2 cellular contexts compared by ENCODE assay signal in genomic region chr3:10334461-10334860, GRCh38.
TF ChIP-seq lines count a peak whose summit lies in the region.

No MANE protein-coding gene starts in this region.

TF ChIP-seq in HCT116, 20 proteins besides CTCF, POLR2A, EP300 and RAD21 (continued from another document):
- TF ChIP-seq ZNF274 (IDR thresholded peaks at IDR 0.05; ENCODE audit: low read depth, low read length) (no peak), ELF1 (IDR thresholded peaks at IDR 0.05; ENCODE audit: borderline replicate concordance, low read depth) (no peak), SP1 (IDR thresholded peaks at IDR 0.05; ENCODE audit: low read depth) (no peak), CEBPB (IDR thresholded peaks at IDR 0.05; ENCODE audit: low read depth) (no peak), MAX (IDR thresholded peaks at IDR 0.05) (no peak), YY1 (IDR thresholded peaks at IDR 0.05; ENCODE audit: extremely low read depth, insufficient replicate concordance, low read depth, low read length) (no peak), CBX3 (IDR thresholded peaks at IDR 0.05; ENCODE audit: low read depth) (no peak), POLR2AphosphoS5 (IDR thresholded peaks at IDR 0.05; ENCODE audit: low read depth, low read length) (no peak), FOSL1 (IDR thresholded peaks at IDR 0.05; ENCODE audit: low read depth) (no peak), JUND (IDR thresholded peaks at IDR 0.05) (no peak)
- TF ChIP-seq, protein P1, sequence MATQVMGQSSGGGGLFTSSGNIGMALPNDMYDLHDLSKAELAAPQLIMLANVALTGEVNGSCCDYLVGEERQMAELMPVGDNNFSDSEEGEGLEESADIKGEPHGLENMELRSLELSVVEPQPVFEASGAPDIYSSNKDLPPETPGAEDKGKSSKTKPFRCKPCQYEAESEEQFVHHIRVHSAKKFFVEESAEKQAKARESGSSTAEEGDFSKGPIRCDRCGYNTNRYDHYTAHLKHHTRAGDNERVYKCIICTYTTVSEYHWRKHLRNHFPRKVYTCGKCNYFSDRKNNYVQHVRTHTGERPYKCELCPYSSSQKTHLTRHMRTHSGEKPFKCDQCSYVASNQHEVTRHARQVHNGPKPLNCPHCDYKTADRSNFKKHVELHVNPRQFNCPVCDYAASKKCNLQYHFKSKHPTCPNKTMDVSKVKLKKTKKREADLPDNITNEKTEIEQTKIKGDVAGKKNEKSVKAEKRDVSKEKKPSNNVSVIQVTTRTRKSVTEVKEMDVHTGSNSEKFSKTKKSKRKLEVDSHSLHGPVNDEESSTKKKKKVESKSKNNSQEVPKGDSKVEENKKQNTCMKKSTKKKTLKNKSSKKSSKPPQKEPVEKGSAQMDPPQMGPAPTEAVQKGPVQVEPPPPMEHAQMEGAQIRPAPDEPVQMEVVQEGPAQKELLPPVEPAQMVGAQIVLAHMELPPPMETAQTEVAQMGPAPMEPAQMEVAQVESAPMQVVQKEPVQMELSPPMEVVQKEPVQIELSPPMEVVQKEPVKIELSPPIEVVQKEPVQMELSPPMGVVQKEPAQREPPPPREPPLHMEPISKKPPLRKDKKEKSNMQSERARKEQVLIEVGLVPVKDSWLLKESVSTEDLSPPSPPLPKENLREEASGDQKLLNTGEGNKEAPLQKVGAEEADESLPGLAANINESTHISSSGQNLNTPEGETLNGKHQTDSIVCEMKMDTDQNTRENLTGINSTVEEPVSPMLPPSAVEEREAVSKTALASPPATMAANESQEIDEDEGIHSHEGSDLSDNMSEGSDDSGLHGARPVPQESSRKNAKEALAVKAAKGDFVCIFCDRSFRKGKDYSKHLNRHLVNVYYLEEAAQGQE (IDR thresholded peaks at IDR 0.05; ENCODE audit: low read depth) = no peak
- TF ChIP-seq, protein P2, sequence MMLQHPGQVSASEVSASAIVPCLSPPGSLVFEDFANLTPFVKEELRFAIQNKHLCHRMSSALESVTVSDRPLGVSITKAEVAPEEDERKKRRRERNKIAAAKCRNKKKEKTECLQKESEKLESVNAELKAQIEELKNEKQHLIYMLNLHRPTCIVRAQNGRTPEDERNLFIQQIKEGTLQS (IDR thresholded peaks at IDR 0.05) = no peak
- TF ChIP-seq, protein P3, sequence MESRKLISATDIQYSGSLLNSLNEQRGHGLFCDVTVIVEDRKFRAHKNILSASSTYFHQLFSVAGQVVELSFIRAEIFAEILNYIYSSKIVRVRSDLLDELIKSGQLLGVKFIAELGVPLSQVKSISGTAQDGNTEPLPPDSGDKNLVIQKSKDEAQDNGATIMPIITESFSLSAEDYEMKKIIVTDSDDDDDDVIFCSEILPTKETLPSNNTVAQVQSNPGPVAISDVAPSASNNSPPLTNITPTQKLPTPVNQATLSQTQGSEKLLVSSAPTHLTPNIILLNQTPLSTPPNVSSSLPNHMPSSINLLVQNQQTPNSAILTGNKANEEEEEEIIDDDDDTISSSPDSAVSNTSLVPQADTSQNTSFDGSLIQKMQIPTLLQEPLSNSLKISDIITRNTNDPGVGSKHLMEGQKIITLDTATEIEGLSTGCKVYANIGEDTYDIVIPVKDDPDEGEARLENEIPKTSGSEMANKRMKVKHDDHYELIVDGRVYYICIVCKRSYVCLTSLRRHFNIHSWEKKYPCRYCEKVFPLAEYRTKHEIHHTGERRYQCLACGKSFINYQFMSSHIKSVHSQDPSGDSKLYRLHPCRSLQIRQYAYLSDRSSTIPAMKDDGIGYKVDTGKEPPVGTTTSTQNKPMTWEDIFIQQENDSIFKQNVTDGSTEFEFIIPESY (IDR thresholded peaks at IDR 0.05; ENCODE audit: extremely low read depth, insufficient replicate concordance, low read length) = no peak
TF ChIP-seq in HCT116: peak in this region for 0.

TF ChIP-seq in K562, 482 proteins besides CTCF, POLR2A, EP300 and RAD21 (continued from another document and continues in another):
- no peak for TF ChIP-seq ZBTB40 (IDR thresholded peaks at IDR 0.05)
- TF ChIP-seq ZBTB40 (CRISPR knock-in tag; IDR thresholded peaks at IDR 0.05) = no peak
- no peak for TF ChIP-seq KLF16 (IDR thresholded peaks at IDR 0.05)
- TF ChIP-seq, protein P4, sequence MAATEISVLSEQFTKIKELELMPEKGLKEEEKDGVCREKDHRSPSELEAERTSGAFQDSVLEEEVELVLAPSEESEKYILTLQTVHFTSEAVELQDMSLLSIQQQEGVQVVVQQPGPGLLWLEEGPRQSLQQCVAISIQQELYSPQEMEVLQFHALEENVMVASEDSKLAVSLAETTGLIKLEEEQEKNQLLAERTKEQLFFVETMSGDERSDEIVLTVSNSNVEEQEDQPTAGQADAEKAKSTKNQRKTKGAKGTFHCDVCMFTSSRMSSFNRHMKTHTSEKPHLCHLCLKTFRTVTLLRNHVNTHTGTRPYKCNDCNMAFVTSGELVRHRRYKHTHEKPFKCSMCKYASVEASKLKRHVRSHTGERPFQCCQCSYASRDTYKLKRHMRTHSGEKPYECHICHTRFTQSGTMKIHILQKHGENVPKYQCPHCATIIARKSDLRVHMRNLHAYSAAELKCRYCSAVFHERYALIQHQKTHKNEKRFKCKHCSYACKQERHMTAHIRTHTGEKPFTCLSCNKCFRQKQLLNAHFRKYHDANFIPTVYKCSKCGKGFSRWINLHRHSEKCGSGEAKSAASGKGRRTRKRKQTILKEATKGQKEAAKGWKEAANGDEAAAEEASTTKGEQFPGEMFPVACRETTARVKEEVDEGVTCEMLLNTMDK (IDR thresholded peaks at IDR 0.05; ENCODE audit: borderline replicate concordance, insufficient read depth, low read depth, low read length, poor library complexity, severe bottlenecking) = peak; percentile 73
- TF ChIP-seq ARID3B (CRISPR knock-in tag; IDR thresholded peaks at IDR 0.05; ENCODE audit: borderline replicate concordance) = no peak
- no peak for TF ChIP-seq NCOR1 (IDR thresholded peaks at IDR 0.05)
- TF ChIP-seq ZNF384 (IDR thresholded peaks at IDR 0.05; ENCODE audit: low read depth, low read length) = no peak
- TF ChIP-seq, protein P5, sequence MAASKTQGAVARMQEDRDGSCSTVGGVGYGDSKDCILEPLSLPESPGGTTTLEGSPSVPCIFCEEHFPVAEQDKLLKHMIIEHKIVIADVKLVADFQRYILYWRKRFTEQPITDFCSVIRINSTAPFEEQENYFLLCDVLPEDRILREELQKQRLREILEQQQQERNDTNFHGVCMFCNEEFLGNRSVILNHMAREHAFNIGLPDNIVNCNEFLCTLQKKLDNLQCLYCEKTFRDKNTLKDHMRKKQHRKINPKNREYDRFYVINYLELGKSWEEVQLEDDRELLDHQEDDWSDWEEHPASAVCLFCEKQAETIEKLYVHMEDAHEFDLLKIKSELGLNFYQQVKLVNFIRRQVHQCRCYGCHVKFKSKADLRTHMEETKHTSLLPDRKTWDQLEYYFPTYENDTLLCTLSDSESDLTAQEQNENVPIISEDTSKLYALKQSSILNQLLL (CRISPR knock-in tag; IDR thresholded peaks at IDR 0.05; ENCODE audit: borderline replicate concordance) = no peak
- no peak for TF ChIP-seq MAZ (CRISPR knock-in tag; conservative IDR thresholded peaks at IDR 0.05 in 1 of 2, IDR thresholded peaks at IDR 0.05 in 1 of 2)
- TF ChIP-seq, protein P6, sequence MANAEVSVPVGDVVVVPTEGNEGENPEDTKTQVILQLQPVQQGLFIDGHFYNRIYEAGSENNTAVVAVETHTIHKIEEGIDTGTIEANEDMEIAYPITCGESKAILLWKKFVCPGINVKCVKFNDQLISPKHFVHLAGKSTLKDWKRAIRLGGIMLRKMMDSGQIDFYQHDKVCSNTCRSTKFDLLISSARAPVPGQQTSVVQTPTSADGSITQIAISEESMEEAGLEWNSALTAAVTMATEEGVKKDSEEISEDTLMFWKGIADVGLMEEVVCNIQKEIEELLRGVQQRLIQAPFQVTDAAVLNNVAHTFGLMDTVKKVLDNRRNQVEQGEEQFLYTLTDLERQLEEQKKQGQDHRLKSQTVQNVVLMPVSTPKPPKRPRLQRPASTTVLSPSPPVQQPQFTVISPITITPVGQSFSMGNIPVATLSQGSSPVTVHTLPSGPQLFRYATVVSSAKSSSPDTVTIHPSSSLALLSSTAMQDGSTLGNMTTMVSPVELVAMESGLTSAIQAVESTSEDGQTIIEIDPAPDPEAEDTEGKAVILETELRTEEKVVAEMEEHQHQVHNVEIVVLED (CRISPR knock-in tag; IDR thresholded peaks at IDR 0.05) = no peak
- TF ChIP-seq STAG1 (CRISPR knock-in tag; IDR thresholded peaks at IDR 0.05; ENCODE audit: borderline replicate concordance) = peak; percentile 69
- no peak for TF ChIP-seq DACH1 (IDR thresholded peaks at IDR 0.05; ENCODE audit: partially characterized antibody)
- TF ChIP-seq ATF7 (IDR thresholded peaks at IDR 0.05) = 0 out of 2 replicates have a peak, but pooled peaks have one; percentile 13
- no peak for TF ChIP-seq SREBF1 (IDR thresholded peaks at IDR 0.05; ENCODE audit: borderline replicate concordance, low read depth, low read length)
- TF ChIP-seq CTBP1 (IDR thresholded peaks at IDR 0.05; ENCODE audit: borderline replicate concordance) = peak; percentile 25; the same call in 1 of the 2 replicates
- no peak for TF ChIP-seq FOS (IDR thresholded peaks at IDR 0.05; ENCODE audit: extremely low read depth, insufficient read length)
- TF ChIP-seq HNRNPK (IDR thresholded peaks at IDR 0.05; ENCODE audit: low read depth, low read length, poor library complexity, severe bottlenecking) = no peak
- no peak for TF ChIP-seq GABPA (tag; conservative IDR thresholded peaks at IDR 0.05; ENCODE audit: low read depth)
- peak; percentile 87 for TF ChIP-seq ZNF263 (CRISPR knock-in tag; IDR thresholded peaks at IDR 0.05; ENCODE audit: borderline replicate concordance)
- no peak for TF ChIP-seq TBP (optimal IDR thresholded peaks at IDR 0.05; ENCODE audit: low read depth, low read length)
- peak; percentile 54 for TF ChIP-seq SMC3 (conservative IDR thresholded peaks at IDR 0.05; ENCODE audit: insufficient read depth, low read depth, low read length)
- TF ChIP-seq ZNF584 (CRISPR knock-in tag; IDR thresholded peaks at IDR 0.05; ENCODE audit: low read depth) = no peak
- TF ChIP-seq CBX1 (IDR thresholded peaks at IDR 0.05; ENCODE audit: low read depth) = no peak
